9 cellular contexts compared by ENCODE assay signal in genomic region chr2:148487439-148487838, GRCh38.
"Had no signal": no experiment of that assay in that cellular context is flagged by ENCODE, and none has a peak within 500 bp of the region (broad histone marks: within the 10 kb centered on the region; RNA-seq: fewer than 3 reads in every experiment).

No MANE protein-coding gene starts in this region.

- H3K9ac ChIP-seq: GM23248 had no signal

- H3K36me3 ChIP-seq: HAP-1 had no signal

- H3K27ac Mint-ChIP-seq: HFFc6 had no signal

- H3K9me3 ChIP-seq: HAP-1 had no signal

- H3K27ac ChIP-seq: GM23248, HL-60 had no signal

- H3K4me3 ChIP-seq: GM23248, HAP-1, K562 had no signal

- H3K9me3 Mint-ChIP-seq: HFFc6 had no signal

- H3K4me3 Mint-ChIP-seq: HFFc6 had no signal

- DNase-seq: GM23248, GOT3, H7, HFFc6, IMR-90 had no signal

- ATAC-seq: HCT116, K562 had no signal
